9 cellular contexts compared by ENCODE assay signal in the genomic region with DNA sequence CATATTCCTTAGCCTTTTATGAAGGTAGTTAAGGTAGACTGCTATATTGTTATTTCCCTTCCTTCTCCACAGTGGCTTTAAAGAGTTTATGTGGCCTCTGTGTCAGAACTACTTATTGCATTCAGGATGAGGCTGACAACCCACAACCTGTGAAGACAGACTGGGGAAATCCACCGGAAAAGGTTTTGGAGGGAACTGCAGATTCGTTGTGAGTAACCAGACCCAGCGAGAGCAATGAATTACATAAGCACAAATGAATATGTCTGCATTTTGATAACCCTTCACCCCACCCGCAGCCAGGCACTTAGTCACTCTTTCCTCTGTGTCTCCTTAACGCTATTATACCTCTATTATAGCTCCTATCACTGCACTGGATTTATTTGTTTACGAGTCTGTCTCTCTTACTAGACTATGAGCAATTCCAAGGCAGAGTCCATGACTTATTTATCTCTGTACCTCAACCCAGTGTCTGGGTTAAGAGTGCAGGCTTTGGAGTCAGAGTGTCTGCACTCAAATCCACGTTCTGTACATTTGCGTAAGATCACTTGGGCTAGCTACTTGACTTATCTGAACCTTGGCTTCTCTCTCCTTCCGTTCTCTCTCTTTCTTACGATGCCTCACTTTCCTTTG. TPM values are rescaled to one million over a fixed set of nuclear protein-coding genes. Genes with fewer than 3 reads are reported as not detected.
DNase-seq lines count a peak whose midpoint lies in the region; ATAC-seq and TF ChIP-seq lines count a peak whose summit lies in the region.
"Had no signal": no experiment of that assay in that cellular context is flagged by ENCODE, and none has a peak within 500 bp of the region (broad histone marks: within the 10 kb centered on the region; RNA-seq: fewer than 3 reads in every experiment).

No MANE protein-coding gene starts in this region.

- H3K27ac ChIP-seq in psoas muscle = no peak overlapping the region

- TF ChIP-seq CTCF in CD14-positive monocyte (IDR thresholded peaks at IDR 0.05) (no peak), psoas muscle (IDR thresholded peaks at IDR 0.05) (no peak)

- H3K9me3 ChIP-seq in psoas muscle = no peaks in the 10 kb centered on the region
- H3K9me3 ChIP-seq: heart right ventricle had no signal

- ATAC-seq in GM21825 (IDR thresholded peaks at IDR 0.05; ENCODE audit: unreplicated experiment) (peak; percentile 51), psoas muscle (no peak)

- H3K27ac Mint-ChIP-seq in CD14-positive monocyte = peak overlapping the region; percentile 37 to 86 (median 76)

- H3K4me1 ChIP-seq in psoas muscle = no peaks in the 10 kb centered on the region

- no peaks in the 10 kb centered on the region for H3K36me3 ChIP-seq in psoas muscle (ENCODE audit: insufficient read depth in 1 of 2, low read depth in 1 of 2)
- H3K36me3 ChIP-seq: heart right ventricle had no signal

- H3K27me3 Mint-ChIP-seq in CD14-positive monocyte (ENCODE audit: low read depth in 3 of 3) = peaks cover 2 to 10% (median 8%) of the 10 kb centered on the region in 3 donors

- DNase-seq in CD14-positive monocyte (ENCODE audit: low spot score) (peak; percentile 84), NOMO-1 treated with dmso at 0.1 percent for 144 hours (lab: John Stamatoyannopoulos, UW; ENCODE audit: unreplicated experiment) (peak; percentile 80), activated T-cell treated with anti-CD3 and anti-CD28 coated beads for 24 hours (ENCODE audit: low read depth) (peak; percentile 72), left kidney (ENCODE audit: low read depth, low spot score) (peak; percentile 19), occipital lobe (lab: John Stamatoyannopoulos, UW) (no peak), psoas muscle (no peak)
- DNase-seq in stimulated activated CD8-positive, alpha-beta memory T cell treated with anti-CD3 and anti-CD28 coated beads, Interleukin-7, amount 100 ng/mL, for 48 hours (ENCODE audit: extremely low read depth in 1 of 2, low read depth in 1 of 2) = peak; percentile 36 to 70
- DNase-seq: heart right ventricle had no signal

- 76 to 80% (median 79%) methylated on average over 10 of the region's 10 CpGs for WGBS in psoas muscle, 3 donors

- H3K4me3 Mint-ChIP-seq in CD14-positive monocyte = peak overlapping the region in 1 of 2 donors; percentile 68

- H3K9me3 Mint-ChIP-seq in CD14-positive monocyte = peaks cover 0 to 5% (median 0%) of the 10 kb centered on the region in 7 donors

- no peaks in the 10 kb centered on the region for H3K36me3 Mint-ChIP-seq in CD14-positive monocyte

- H3K27me3 ChIP-seq in psoas muscle (ENCODE audit: insufficient read depth in 3 of 3, low read length in 2 of 3) = peaks cover 0 to 6% (median 0%) of the 10 kb centered on the region in 3 donors

- intact Hi-C loops in CD14-positive monocyte (cut with micrococcal nuclease) (no loop called here), psoas muscle (cut with DNase I) (no loop called here)

- no peak overlapping the region for H3K4me3 ChIP-seq in psoas muscle
- H3K4me3 ChIP-seq: heart right ventricle had no signal

- peaks cover 36% of the 10 kb centered on the region for H3K4me1 Mint-ChIP-seq in CD14-positive monocyte

RNA-seq across cellular contexts. Expression of gene KCTD16, which starts 19.2 kb away (rescaled TPM):
- polyA plus RNA-seq in CD14-positive monocyte (not detected), psoas muscle (under 1 TPM in 2 of 3 donors, not detected in 1; 0.01 TPM)
- total RNA-seq in occipital lobe (23.6 TPM), psoas muscle (under 1 TPM in 1 of 4 donors, not detected in 3; 0.04 TPM)

RNA-seq across cellular contexts. Expression of gene YIPF5, which starts 19.5 kb away (rescaled TPM):
- polyA plus RNA-seq in CD14-positive monocyte (10 to 100 TPM; 32.4 to 41.4 TPM), psoas muscle (10 to 100 TPM in 2 of 3 donors, 1 to 10 TPM in 1; 6.7 to 15.6 (median 14.3) TPM)
- total RNA-seq in occipital lobe (81.7 TPM), psoas muscle (10 to 100 TPM; 12.7 to 21.1 (median 15.6) TPM)

Comparison
In these comparisons a context has a peak if more than half of its experiments do, and no peak if none do; other contexts are left out.
1. DNase-seq: peak in CD14-positive monocyte (single experiment), NOMO-1 treated with dmso at 0.1 percent for 144 hours (single experiment), activated T-cell treated with anti-CD3 and anti-CD28 coated beads for 24 hours (single experiment), left kidney (single experiment) and stimulated activated CD8-positive, alpha-beta memory T cell treated with anti-CD3 and anti-CD28 coated beads, Interleukin-7, amount 100 ng/mL, for 48 hours (2 of 2); none in occipital lobe (single experiment) and psoas muscle (0 of 2).
2. RNA of gene KCTD16, which starts 19.2 kb away (total RNA-seq): 23.6 TPM in occipital lobe (single experiment); 0.04 TPM in psoas muscle; every median in the first group is over 10 times any median in the second.